19 cellular contexts compared by ENCODE assay signal in genomic region chr17:69474171-69474831, GRCh38. TPM values are rescaled to one million over a fixed set of nuclear protein-coding genes. Genes with fewer than 3 reads are reported as not detected.
A peak's percentile ranks its signal among the peaks of the same experiment; 100 is the strongest.
DNase-seq lines count a peak whose midpoint lies in the region; ATAC-seq and TF ChIP-seq lines count a peak whose summit lies in the region.
"Had no signal": no experiment of that assay in that cellular context is flagged by ENCODE, and none has a peak within 500 bp of the region (broad histone marks: within the 10 kb centered on the region; RNA-seq: fewer than 3 reads in every experiment).

No MANE protein-coding gene starts in this region.

- no peaks in the 10 kb centered on the region for H3K27me3 ChIP-seq in transverse colon
- H3K27me3 ChIP-seq: testis had no signal

- in situ Hi-C loops in transverse colon (cut with MboI; ENCODE audit: low pct_ligation_motif_present in 1 of 4, low pct_unique_long_range_greater_than_20kb in 1 of 4, low sequenced_read_pairs in 3 of 4), result no loop called here

- no peaks in the 10 kb centered on the region for H3K9me3 ChIP-seq in transverse colon
- H3K9me3 ChIP-seq: testis had no signal

- no peak overlapping the region for H3K4me3 ChIP-seq in transverse colon
- H3K4me3 ChIP-seq: K562, skin epidermis, testis had no signal

- H3K27ac ChIP-seq in transverse colon, result peak overlapping the region; percentile 1 to 51 (median 24)
- H3K27ac ChIP-seq: 22Rv1, testis, VCaP had no signal

- no peak for TF ChIP-seq EP300 in transverse colon (IDR thresholded peaks at IDR 0.05; ENCODE audit: low read depth)

- ATAC-seq in GM19397 (IDR thresholded peaks at IDR 0.05; ENCODE audit: unreplicated experiment), result no peak
- ATAC-seq: K562 had no signal

- intact Hi-C loops in transverse colon (cut with DNase I; ENCODE audit: low total_unique reads), result no loop called here

- DNase-seq in DMS53 (lab: John Stamatoyannopoulos, UW) (peak; percentile 45), DMS53 treated with DMSO at 0.1 percent for 48 hours (lab: John Stamatoyannopoulos, UW; ENCODE audit: unreplicated experiment) (no peak), ecto neural progenitor cell (ENCODE audit: low spot score) (peak; percentile 60), kidney tubule cell (ENCODE audit: low spot score) (peak; percentile 66), transverse colon (no peak), NCI-H1436 (lab: John Stamatoyannopoulos, UW) (no peak)
- DNase-seq in activated CD4-positive, alpha-beta T cell treated with anti-CD3 and anti-CD28 coated beads, Interleukin-2, amount 50 U/mL, for 48 hours, result no peak
- DNase-seq: activated CD8-positive, alpha-beta memory T cell treated with anti-CD3 and anti-CD28 coated beads, Interleukin-2, amount 50 U/mL, for 4 hours; caudate nucleus; CD8-positive, alpha-beta memory T cell; erythroblast; NCI-H187; NCI-H748 treated with DMSO at 0.1 percent for 48 hours; testis had no signal

- TF ChIP-seq CTCF in transverse colon (IDR thresholded peaks at IDR 0.05), result no peak

- H3K4me1 ChIP-seq in transverse colon, result peaks cover 13 to 63% (median 45%) of the 10 kb centered on the region in 4 donors
- H3K4me1 ChIP-seq: testis had no signal

- TF ChIP-seq POLR2A in transverse colon (IDR thresholded peaks at IDR 0.05), result no peak

- no peaks in the 10 kb centered on the region for H3K36me3 ChIP-seq in transverse colon

- 35 to 53% methylated on average over 2 to 4 of the region's 4 CpGs for WGBS in transverse colon (ENCODE audit: low coverage in 1 of 2), 2 donors

RNA-seq across cellular contexts. Expression of gene MAP2K6, which starts 59.8 kb away (rescaled TPM):
- 10 to 100 TPM; 16.1 to 50.7 (median 45.8) TPM for total RNA-seq in transverse colon

Comparison
In these comparisons a context has a peak if more than half of its experiments do, and no peak if none do; other contexts are left out.
1. DNase-seq: peak in DMS53 (single experiment), ecto neural progenitor cell (single experiment) and kidney tubule cell (single experiment); none in DMS53 treated with DMSO at 0.1 percent for 48 hours (single experiment), transverse colon (single experiment), activated CD4-positive, alpha-beta T cell treated with anti-CD3 and anti-CD28 coated beads, Interleukin-2, amount 50 U/mL, for 48 hours (0 of 2) and NCI-H1436 (single experiment).